ENCODE assay signal across 1 cellular context in genomic region chr9:121781143-121781542, GRCh38.
TF ChIP-seq lines count a peak whose summit lies in the region.

No MANE protein-coding gene starts in this region.

TF ChIP-seq in GM23338, 12 proteins besides CTCF, POLR2A, EP300 and RAD21 (continued from another document):
- TF ChIP-seq ZNF462 (CRISPR knock-in tag; IDR thresholded peaks at IDR 0.05) (no peak), CREB1 (CRISPR knock-in tag; IDR thresholded peaks at IDR 0.05; ENCODE audit: low read depth) (no peak), NANOG (IDR thresholded peaks at IDR 0.05; ENCODE audit: borderline replicate concordance) (no peak), EZH2phosphoT487 (IDR thresholded peaks at IDR 0.05; ENCODE audit: unreplicated experiment) (no peak), EZH2 (IDR thresholded peaks at IDR 0.05; ENCODE audit: low read depth, unreplicated experiment) (no peak), STAT1 (IDR thresholded peaks at IDR 0.05; ENCODE audit: unreplicated experiment) (no peak), ETS1 (IDR thresholded peaks at IDR 0.05) (no peak), ZNF331 (CRISPR knock-in tag; IDR thresholded peaks at IDR 0.05; ENCODE audit: low read depth) (no peak)
- TF ChIP-seq, protein P1, sequence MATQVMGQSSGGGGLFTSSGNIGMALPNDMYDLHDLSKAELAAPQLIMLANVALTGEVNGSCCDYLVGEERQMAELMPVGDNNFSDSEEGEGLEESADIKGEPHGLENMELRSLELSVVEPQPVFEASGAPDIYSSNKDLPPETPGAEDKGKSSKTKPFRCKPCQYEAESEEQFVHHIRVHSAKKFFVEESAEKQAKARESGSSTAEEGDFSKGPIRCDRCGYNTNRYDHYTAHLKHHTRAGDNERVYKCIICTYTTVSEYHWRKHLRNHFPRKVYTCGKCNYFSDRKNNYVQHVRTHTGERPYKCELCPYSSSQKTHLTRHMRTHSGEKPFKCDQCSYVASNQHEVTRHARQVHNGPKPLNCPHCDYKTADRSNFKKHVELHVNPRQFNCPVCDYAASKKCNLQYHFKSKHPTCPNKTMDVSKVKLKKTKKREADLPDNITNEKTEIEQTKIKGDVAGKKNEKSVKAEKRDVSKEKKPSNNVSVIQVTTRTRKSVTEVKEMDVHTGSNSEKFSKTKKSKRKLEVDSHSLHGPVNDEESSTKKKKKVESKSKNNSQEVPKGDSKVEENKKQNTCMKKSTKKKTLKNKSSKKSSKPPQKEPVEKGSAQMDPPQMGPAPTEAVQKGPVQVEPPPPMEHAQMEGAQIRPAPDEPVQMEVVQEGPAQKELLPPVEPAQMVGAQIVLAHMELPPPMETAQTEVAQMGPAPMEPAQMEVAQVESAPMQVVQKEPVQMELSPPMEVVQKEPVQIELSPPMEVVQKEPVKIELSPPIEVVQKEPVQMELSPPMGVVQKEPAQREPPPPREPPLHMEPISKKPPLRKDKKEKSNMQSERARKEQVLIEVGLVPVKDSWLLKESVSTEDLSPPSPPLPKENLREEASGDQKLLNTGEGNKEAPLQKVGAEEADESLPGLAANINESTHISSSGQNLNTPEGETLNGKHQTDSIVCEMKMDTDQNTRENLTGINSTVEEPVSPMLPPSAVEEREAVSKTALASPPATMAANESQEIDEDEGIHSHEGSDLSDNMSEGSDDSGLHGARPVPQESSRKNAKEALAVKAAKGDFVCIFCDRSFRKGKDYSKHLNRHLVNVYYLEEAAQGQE (IDR thresholded peaks at IDR 0.05; ENCODE audit: unreplicated experiment): no peak
